1 cellular context compared by ENCODE assay signal in genomic region chr7:117829450-117829849, GRCh38.
TF ChIP-seq lines count a peak whose summit lies in the region.

No MANE protein-coding gene starts in this region.

TF ChIP-seq in IMR-90, 13 proteins besides CTCF, POLR2A, EP300 and RAD21:
- TF ChIP-seq SMC3 (IDR thresholded peaks at IDR 0.05; ENCODE audit: low read depth, low read length) (no peak), BHLHE40 (IDR thresholded peaks at IDR 0.05; ENCODE audit: low read depth, low read length) (no peak), RFX5 (IDR thresholded peaks at IDR 0.05; ENCODE audit: low read depth, low read length) (no peak), FOS (IDR thresholded peaks at IDR 0.05; ENCODE audit: low read depth, low read length) (no peak)
TF ChIP-seq in IMR-90: peak in this region for 0.
